ENCODE assay signal across 33 cellular contexts in the genomic region with DNA sequence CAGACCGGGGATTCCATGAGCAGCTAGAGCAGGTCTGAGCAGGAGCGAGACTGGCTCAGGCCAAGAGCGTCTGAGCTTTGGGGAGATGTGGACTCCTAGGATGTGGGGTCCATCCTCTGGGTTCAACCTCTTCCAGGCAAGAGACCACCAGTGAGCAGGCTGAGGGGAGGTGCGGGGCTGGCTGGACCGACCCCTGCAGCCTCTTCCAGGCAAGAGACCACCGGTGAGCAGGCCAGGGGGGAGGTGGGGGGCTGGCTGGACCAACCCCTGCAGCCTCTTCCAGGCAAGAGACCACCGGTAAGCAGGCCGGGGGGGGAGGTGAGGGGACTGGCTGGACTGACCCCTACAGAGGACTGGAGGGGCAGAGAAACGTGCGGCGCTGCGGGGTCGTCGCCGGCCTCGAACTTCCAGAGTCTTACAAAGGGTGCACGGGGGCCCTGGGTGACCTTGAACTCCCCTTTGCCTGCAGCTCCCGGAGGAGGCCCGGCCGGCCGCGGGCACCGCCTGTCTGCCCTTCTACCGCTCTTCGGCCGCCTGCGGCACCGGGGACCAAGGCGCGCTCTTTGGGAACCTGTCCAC.
"Had no signal": no experiment of that assay in that cellular context is flagged by ENCODE, and none has a peak within 500 bp of the region (broad histone marks: within the 10 kb centered on the region; RNA-seq: fewer than 3 reads in every experiment).

No MANE protein-coding gene starts in this region.

- H3K27me3 ChIP-seq: Peyer's patch, SJSA1 had no signal

- ATAC-seq: activated CD4-positive, alpha-beta T cell treated with anti-CD3 and anti-CD28 coated beads for 36 hours; activated CD4-positive, CD25-positive, alpha-beta regulatory T cell treated with anti-CD3 and anti-CD28 coated beads, Interleukin-2, amount 50 U/mL, for 24 hours; activated CD8-positive, alpha-beta T cell treated with anti-CD3 and anti-CD28 coated beads, Interleukin-2, amount 10 ng/mL, durations not matched to agents 7 days and 5 days; activated naive CD8-positive, alpha-beta T cell treated with anti-CD3 and anti-CD28 coated beads, Interleukin-2, amount 50 U/mL, for 24 hours; PC-3 had no signal

- H3K36me3 Mint-ChIP-seq: activated naive CD4-positive, alpha-beta T cell treated with anti-CD3 and anti-CD28 coated beads, Interleukin-2, amount 10 ng/mL, durations not matched to agents 7 days and 5 days; activated naive CD8-positive, alpha-beta T cell; brain had no signal

- H3K27ac ChIP-seq: Peyer's patch, SJSA1 had no signal

- DNase-seq: activated CD4-positive, alpha-beta T cell treated with anti-CD3 and anti-CD28 coated beads for 36 hours; activated CD4-positive, alpha-beta T cell treated with anti-CD3 and anti-CD28 coated beads, Interleukin-2, amount 10 ng/mL, durations not matched to agents 7 days and 5 days; activated CD4-positive, alpha-beta T cell treated with anti-CD3 and anti-CD28 coated beads, Interleukin-2, amount 50 U/mL, for 48 hours; activated CD8-positive, alpha-beta memory T cell treated with anti-CD3 and anti-CD28 coated beads, Interleukin-2, amount 50 U/mL, for 48 hours; activated CD8-positive, alpha-beta T cell treated with anti-CD3 and anti-CD28 coated beads, Interleukin-2, amount 10 ng/mL, durations not matched to agents 7 days and 5 days; activated effector memory CD4-positive, alpha-beta T cell treated with Interleukin-2 at 50 U/mL for 16 hours; activated naive CD4-positive, alpha-beta T cell treated with anti-CD3 and anti-CD28 coated beads, Interleukin-2, amount 10 ng/mL, durations not matched to agents 7 days and 5 days; activated naive CD8-positive, alpha-beta T cell treated with anti-CD3 and anti-CD28 coated beads, Interleukin-2, amount 50 U/mL, for 24 hours; activated T-cell treated with anti-CD3 and anti-CD28 coated beads, Interleukin-2, amount 50 U/mL, for 48 hours; anterior cingulate cortex; central memory CD4-positive, alpha-beta T cell; Karpas-422; KBM-7; NCI-H1105 treated with DMSO at 0.1 percent for 48 hours; NCI-H1436; NCI-H1694; NCI-H1930; NCI-H2081 treated with DMSO at 0.1 percent for 48 hours; NCI-H226; NCI-H446 treated with DMSO at 0.1 percent for 48 hours; NCI-H524; NK-92 treated with Interleukin-12 subunit alpha and Interleukin-12 subunit beta, amount 100 ng/mL, for 24 hours; PC-3; Peyer's patch; RPMI8226; SHP77 treated with DMSO at 0.1 percent for 48 hours; SK-N-SH had no signal

- H3K4me1 ChIP-seq: Peyer's patch, SJSA1 had no signal

- H3K36me3 ChIP-seq: Peyer's patch, SJSA1 had no signal

- H3K27me3 Mint-ChIP-seq: activated CD4-positive, alpha-beta T cell treated with anti-CD3 and anti-CD28 coated beads for 36 hours; activated CD4-positive, alpha-beta T cell treated with anti-CD3 and anti-CD28 coated beads, Interleukin-2, amount 10 ng/mL, durations not matched to agents 7 days and 5 days; activated naive CD4-positive, alpha-beta T cell treated with anti-CD3 and anti-CD28 coated beads, Interleukin-2, amount 10 ng/mL, durations not matched to agents 7 days and 5 days; activated naive CD8-positive, alpha-beta T cell; activated naive CD8-positive, alpha-beta T cell treated with anti-CD3 and anti-CD28 coated beads, Interleukin-2, amount 50 U/mL, for 24 hours had no signal

- H3K9me3 ChIP-seq: SJSA1, SK-N-SH had no signal

- H3K4me1 Mint-ChIP-seq: activated CD4-positive, alpha-beta T cell treated with anti-CD3 and anti-CD28 coated beads for 36 hours; activated CD4-positive, alpha-beta T cell treated with anti-CD3 and anti-CD28 coated beads, Interleukin-2, amount 10 ng/mL, durations not matched to agents 7 days and 5 days; activated naive CD4-positive, alpha-beta T cell treated with anti-CD3 and anti-CD28 coated beads, Interleukin-2, amount 10 ng/mL, durations not matched to agents 7 days and 5 days; activated naive CD8-positive, alpha-beta T cell treated with anti-CD3 and anti-CD28 coated beads, Interleukin-2, amount 50 U/mL, for 24 hours had no signal

- H3K4me3 Mint-ChIP-seq: activated CD4-positive, alpha-beta T cell treated with anti-CD3 and anti-CD28 coated beads for 36 hours; activated CD4-positive, alpha-beta T cell treated with anti-CD3 and anti-CD28 coated beads, Interleukin-2, amount 10 ng/mL, durations not matched to agents 7 days and 5 days; activated CD8-positive, alpha-beta T cell treated with anti-CD3 and anti-CD28 coated beads, Interleukin-2, amount 10 ng/mL, durations not matched to agents 7 days and 5 days; activated naive CD4-positive, alpha-beta T cell treated with anti-CD3 and anti-CD28 coated beads, Interleukin-2, amount 10 ng/mL, durations not matched to agents 7 days and 5 days; activated naive CD8-positive, alpha-beta T cell; activated naive CD8-positive, alpha-beta T cell treated with anti-CD3 and anti-CD28 coated beads, Interleukin-2, amount 50 U/mL, for 24 hours; brain; T-helper 1 cell treated with Interleukin-12 subunit alpha and Interleukin-12 subunit beta and Interleukin-4 antibody, amounts not matched to agents 30 μg/mL and 1 μg/mL, for 36 hours; T-helper 2 cell treated with Interferon-gamma antibody and Interleukin-4, amounts not matched to agents 5 μg/mL and 100 μg/mL, for 36 hours had no signal

- H3K27ac Mint-ChIP-seq: activated CD4-positive, alpha-beta T cell treated with anti-CD3 and anti-CD28 coated beads for 36 hours; activated CD4-positive, alpha-beta T cell treated with anti-CD3 and anti-CD28 coated beads, Interleukin-2, amount 10 ng/mL, durations not matched to agents 7 days and 5 days; activated CD8-positive, alpha-beta T cell treated with anti-CD3 and anti-CD28 coated beads, Interleukin-2, amount 10 ng/mL, durations not matched to agents 7 days and 5 days; activated naive CD4-positive, alpha-beta T cell treated with anti-CD3 and anti-CD28 coated beads, Interleukin-2, amount 10 ng/mL, durations not matched to agents 7 days and 5 days; activated naive CD8-positive, alpha-beta T cell; activated naive CD8-positive, alpha-beta T cell treated with anti-CD3 and anti-CD28 coated beads, Interleukin-2, amount 50 U/mL, for 24 hours; brain; T-helper 1 cell treated with Interleukin-12 subunit alpha and Interleukin-12 subunit beta and Interleukin-4 antibody, amounts not matched to agents 30 μg/mL and 1 μg/mL, for 36 hours; T-helper 2 cell treated with Interferon-gamma antibody and Interleukin-4, amounts not matched to agents 5 μg/mL and 100 μg/mL, for 36 hours had no signal

- H3K4me3 ChIP-seq: Peyer's patch, SJSA1 had no signal

- H3K9me3 Mint-ChIP-seq: activated CD4-positive, alpha-beta T cell treated with anti-CD3 and anti-CD28 coated beads, Interleukin-2, amount 10 ng/mL, durations not matched to agents 7 days and 5 days; activated naive CD8-positive, alpha-beta T cell treated with anti-CD3 and anti-CD28 coated beads, Interleukin-2, amount 50 U/mL, for 24 hours; T-helper 1 cell treated with Interleukin-12 subunit alpha and Interleukin-12 subunit beta and Interleukin-4 antibody, amounts not matched to agents 30 μg/mL and 1 μg/mL, for 36 hours had no signal
